In genomic region chr3:134483195-134483890, GRCh38 we compare ENCODE assay signal across 8 cellular contexts. TPM values are rescaled to one million over a fixed set of nuclear protein-coding genes. Genes with fewer than 3 reads are reported as not detected.
DNase-seq lines count a peak whose midpoint lies in the region; ATAC-seq and TF ChIP-seq lines count a peak whose summit lies in the region.

No MANE protein-coding gene starts in this region.

- CTCF ChIA-PET in activated CD4-positive, alpha-beta T cell treated with anti-CD3 and anti-CD28 coated beads for 36 hours (lab: Charles Lee), result interaction anchor here (1.0 to 5.7 kb wide), 8 partner anchors 9 to 285 kb away, joined by 3 to 44 read pairs (median 6); no protein-coding TSS in a partner anchor
- CTCF ChIA-PET in T-cell (lab: Charles Lee), result interaction anchor here (0.6 to 2.4 kb wide), 4 partner anchors 8 to 271 kb away, joined by 3 to 6 read pairs (median 6); no protein-coding TSS in a partner anchor

- intact Hi-C loops in activated CD4-positive, alpha-beta T cell treated with anti-CD3 and anti-CD28 coated beads for 36 hours (cut with DNase I, micrococcal nuclease), result loop anchor here in 1 of 2 experiments (10.0 kb wide), 1 partner anchor 999 kb away; no protein-coding TSS in a partner anchor

- peaks cover 43% of the 10 kb centered on the region for H3K36me3 Mint-ChIP-seq in activated CD4-positive, alpha-beta T cell treated with anti-CD3 and anti-CD28 coated beads for 36 hours (ENCODE audit: low read depth)
- H3K36me3 Mint-ChIP-seq in T-cell, result peaks cover 30% of the 10 kb centered on the region
- H3K36me3 Mint-ChIP-seq in stimulated activated naive B cell treated with anti-CD40 and anti-IgM and Interleukin-4, amounts not matched to agents 10 μg/mL and 1 μg/mL and 100 μg/mL, for 72 hours, result peaks cover 28 to 50% of the 10 kb centered on the region in 2 donors

- H3K4me1 Mint-ChIP-seq in activated CD4-positive, alpha-beta T cell treated with anti-CD3 and anti-CD28 coated beads for 36 hours, result peaks cover 38% of the 10 kb centered on the region
- peaks cover 41 to 48% (median 46%) of the 10 kb centered on the region in 3 donors for H3K4me1 Mint-ChIP-seq in T-cell
- H3K4me1 Mint-ChIP-seq in stimulated activated naive B cell treated with anti-CD40 and anti-IgM and Interleukin-4, amounts not matched to agents 10 μg/mL and 1 μg/mL and 100 μg/mL, for 72 hours, result peaks cover 20 to 34% of the 10 kb centered on the region in 2 donors

- TF ChIP-seq CTCF in fibroblast of mammary gland (conservative IDR thresholded peaks at IDR 0.05; ENCODE audit: control insufficient read depth, insufficient read depth, low read depth, low read length), result no peak

- DNase-seq in activated CD4-positive, alpha-beta T cell treated with anti-CD3 and anti-CD28 coated beads for 36 hours, result no peak
- DNase-seq in activated CD4-positive, alpha-beta T cell treated with anti-CD3 and anti-CD28 coated beads for 48 hours, result no peak
- DNase-seq in T-cell (no peak), fibroblast of mammary gland (ENCODE audit: low read depth) (peak; percentile 84), SK-N-DZ (ENCODE audit: low spot score) (no peak)
- no peak for DNase-seq in stimulated activated naive B cell treated with anti-CD40 and anti-IgM and Interleukin-4, amounts not matched to agents 10 μg/mL and 1 μg/mL and 100 μg/mL, for 72 hours

- H3K4me3 ChIP-seq in fibroblast of mammary gland (ENCODE audit: control insufficient read depth, low read depth, low read length), result no peak overlapping the region

- peak overlapping the region; percentile 73 for H3K27ac Mint-ChIP-seq in activated CD4-positive, alpha-beta T cell treated with anti-CD3 and anti-CD28 coated beads for 36 hours
- no peak overlapping the region for H3K27ac Mint-ChIP-seq in T-cell
- H3K27ac Mint-ChIP-seq in stimulated activated naive B cell treated with anti-CD40 and anti-IgM and Interleukin-4, amounts not matched to agents 10 μg/mL and 1 μg/mL and 100 μg/mL, for 72 hours, result peak overlapping the region; percentile 69

- no peaks in the 10 kb centered on the region for H3K9me3 Mint-ChIP-seq in activated CD4-positive, alpha-beta T cell treated with anti-CD3 and anti-CD28 coated beads for 36 hours (ENCODE audit: low read depth)
- no peaks in the 10 kb centered on the region for H3K9me3 Mint-ChIP-seq in T-cell
- no peaks in the 10 kb centered on the region for H3K9me3 Mint-ChIP-seq in stimulated activated naive B cell treated with anti-CD40 and anti-IgM and Interleukin-4, amounts not matched to agents 10 μg/mL and 1 μg/mL and 100 μg/mL, for 72 hours

- H3K27me3 Mint-ChIP-seq in activated CD4-positive, alpha-beta T cell treated with anti-CD3 and anti-CD28 coated beads for 36 hours, result no peaks in the 10 kb centered on the region
- no peaks in the 10 kb centered on the region for H3K27me3 Mint-ChIP-seq in T-cell
- H3K27me3 Mint-ChIP-seq in stimulated activated naive B cell treated with anti-CD40 and anti-IgM and Interleukin-4, amounts not matched to agents 10 μg/mL and 1 μg/mL and 100 μg/mL, for 72 hours, result no peaks in the 10 kb centered on the region

- POLR2A ChIA-PET in activated CD4-positive, alpha-beta T cell treated with anti-CD3 and anti-CD28 coated beads for 36 hours (lab: Charles Lee), result interaction anchor here (0.6 to 1.3 kb wide), 2 partner anchors 10 to 18 kb away, joined by 3 to 4 read pairs; no protein-coding TSS in a partner anchor
- POLR2A ChIA-PET in T-cell (lab: Charles Lee), result interaction anchor here (0.6 kb wide), 2 partner anchors 993 to 1766 kb away, joined by 3 to 11 read pairs; no protein-coding TSS in a partner anchor

- ATAC-seq in activated CD4-positive, alpha-beta T cell treated with anti-CD3 and anti-CD28 coated beads for 36 hours, result no peak
- ATAC-seq in T-cell (replicated peaks in 1 of 4) (no peak), HG02981 (IDR thresholded peaks at IDR 0.05; ENCODE audit: unreplicated experiment) (no peak), GM21825 (IDR thresholded peaks at IDR 0.05; ENCODE audit: unreplicated experiment) (no peak)
- ATAC-seq in stimulated activated naive B cell treated with anti-CD40 and anti-IgM and Interleukin-4, amounts not matched to agents 10 μg/mL and 1 μg/mL and 100 μg/mL, for 72 hours (replicated peaks), result no peak

- H3K4me3 Mint-ChIP-seq in activated CD4-positive, alpha-beta T cell treated with anti-CD3 and anti-CD28 coated beads for 36 hours, result peak overlapping the region; percentile 92
- H3K4me3 Mint-ChIP-seq in T-cell, result peak overlapping the region; percentile 46 to 94 (median 93)
- H3K4me3 Mint-ChIP-seq in stimulated activated naive B cell treated with anti-CD40 and anti-IgM and Interleukin-4, amounts not matched to agents 10 μg/mL and 1 μg/mL and 100 μg/mL, for 72 hours, result peak overlapping the region; percentile 57 to 61

RNA-seq across cellular contexts. Expression of gene ANAPC13, which starts 2.4 kb away (rescaled TPM):
- total RNA-seq in activated CD4-positive, alpha-beta T cell treated with anti-CD3 and anti-CD28 coated beads for 36 hours, result 10 to 100 TPM; 35.9 to 39.7 TPM
- total RNA-seq in T-cell, result 10 to 100 TPM; 20.7 to 31.8 (median 22.6) TPM
- polyA plus RNA-seq in SK-N-DZ (2014; cell fraction: cytosol; rRNA removed), result 143 and 145 TPM in 2 replicates
- polyA plus RNA-seq in SK-N-DZ (2014; cell fraction: nucleus; rRNA removed), result 79.6 and 81.3 TPM in 2 replicates

RNA-seq across cellular contexts. Expression of gene CEP63, which starts 2.5 kb away (rescaled TPM):
- total RNA-seq in activated CD4-positive, alpha-beta T cell treated with anti-CD3 and anti-CD28 coated beads for 36 hours, result 10 to 100 TPM; 21.3 to 25.9 TPM
- 10 to 100 TPM; 21.7 to 26.1 (median 24.6) TPM for total RNA-seq in T-cell
- polyA plus RNA-seq in SK-N-DZ (2014; cell fraction: cytosol; rRNA removed), result 19.1 and 20.7 TPM in 2 replicates
- 11.1 and 14.9 TPM in 2 replicates for polyA plus RNA-seq in SK-N-DZ (2014; cell fraction: nucleus; rRNA removed)

Comparison
In these comparisons a context has a peak if more than half of its experiments do, and no peak if none do; other contexts are left out.
1. H3K27ac Mint-ChIP-seq: peak in activated CD4-positive, alpha-beta T cell treated with anti-CD3 and anti-CD28 coated beads for 36 hours (single experiment) and stimulated activated naive B cell treated with anti-CD40 and anti-IgM and Interleukin-4, amounts not matched to agents 10 μg/mL and 1 μg/mL and 100 μg/mL, for 72 hours (single experiment); none in T-cell (0 of 2).
2. Peak in every context shown above with its lines, with median percentiles within 50 percentile points of each other: H3K4me3 Mint-ChIP-seq.